8 cellular contexts compared by ENCODE assay signal in the genomic region with DNA sequence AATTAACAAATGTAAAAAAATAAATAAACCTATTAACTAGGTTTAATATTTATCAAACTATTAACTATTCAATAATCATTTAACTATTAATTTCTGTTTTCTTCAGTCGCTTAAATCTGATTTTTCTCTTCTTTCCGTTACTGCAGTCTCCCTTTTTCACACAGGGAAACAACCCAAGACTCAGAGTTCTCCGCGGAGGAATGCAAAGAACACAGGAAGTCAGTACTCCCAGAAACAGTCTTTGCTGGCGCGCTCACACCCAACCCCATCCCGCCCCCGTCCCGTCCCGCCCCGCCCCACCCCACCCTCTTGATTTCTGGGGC. TPM values are rescaled to one million over a fixed set of nuclear protein-coding genes. Genes with fewer than 3 reads are reported as not detected.
A peak's percentile ranks its signal among the peaks of the same experiment; 100 is the strongest.
DNase-seq lines count a peak whose midpoint lies in the region; ATAC-seq and TF ChIP-seq lines count a peak whose summit lies in the region.

No MANE protein-coding gene starts in this region.

- H3K4me2 ChIP-seq in KMS-11 = peak overlapping the region; percentile 63

- peaks cover under 1% of the 10 kb centered on the region for H3K36me3 Mint-ChIP-seq in natural killer cell

- H3K9me3 ChIP-seq in AG04450 (ENCODE audit: control insufficient read depth, insufficient read depth, low read length) (no peaks in the 10 kb centered on the region), colonic mucosa (no peaks in the 10 kb centered on the region)

- H3K36me3 ChIP-seq in KMS-11 (ENCODE audit: insufficient read depth) (no peaks in the 10 kb centered on the region), colonic mucosa (peaks cover 3% of the 10 kb centered on the region)

- no peak for ATAC-seq in natural killer cell
- ATAC-seq in HG02981 (IDR thresholded peaks at IDR 0.05; ENCODE audit: unreplicated experiment) = no peak

- no peak for TF ChIP-seq CTCF in AG04450 (IDR thresholded peaks at IDR 0.05; ENCODE audit: low read depth, low read length)
- no peak for TF ChIP-seq CTCF in KMS-11 (conservative IDR thresholded peaks at IDR 0.05; ENCODE audit: low read depth, low read length)
- TF ChIP-seq CTCF in colonic mucosa (IDR thresholded peaks at IDR 0.05) = no peak
- TF ChIP-seq CTCF in natural killer cell (IDR thresholded peaks at IDR 0.05) = no peak

- H3K4me3 ChIP-seq in AG04450 (ENCODE audit: low read depth, low read length) (peak overlapping the region; percentile 88), KMS-11 (IDR thresholded peaks at IDR 0.05; ENCODE audit: insufficient read depth, low read depth, low read length) (no peak overlapping the region), colonic mucosa (peak overlapping the region; percentile 84)

- TF ChIP-seq POLR2A in erythroblast (IDR thresholded peaks at IDR 0.05; ENCODE audit: low read length) = no peak

- no peaks in the 10 kb centered on the region for H3K27me3 ChIP-seq in AG04450 (ENCODE audit: control insufficient read depth, insufficient read depth, low read length)
- H3K27me3 ChIP-seq in KMS-11 (ENCODE audit: insufficient read depth, low read depth) = no peaks in the 10 kb centered on the region
- no peaks in the 10 kb centered on the region for H3K27me3 ChIP-seq in colonic mucosa

- no peak overlapping the region for H3K27ac ChIP-seq in AG04450 (ENCODE audit: low read depth, low read length)
- H3K27ac ChIP-seq in KMS-11 = peak overlapping the region; percentile 33; the same call in 1 of the 2 replicates
- peak overlapping the region; percentile 85 for H3K27ac ChIP-seq in colonic mucosa

- CTCF ChIA-PET in AG04450 (lab: Charles Lee) = interaction anchor here (1.1 to 2.7 kb wide), 3 partner anchors 19 to 115 kb away, joined by 4 to 32 read pairs (median 8); no protein-coding TSS in a partner anchor

- no peaks in the 10 kb centered on the region for H3K9me3 Mint-ChIP-seq in natural killer cell

- peaks cover 0 to 2% of the 10 kb centered on the region in 2 donors for H3K27me3 Mint-ChIP-seq in natural killer cell (ENCODE audit: low read depth in 2 of 2)

- peaks cover 19% of the 10 kb centered on the region for H3K4me1 ChIP-seq in KMS-11 (ENCODE audit: low read depth, poor library complexity, severe bottlenecking)
- H3K4me1 ChIP-seq in colonic mucosa = peaks cover 17% of the 10 kb centered on the region

- H2AFZ ChIP-seq in KMS-11 (ENCODE audit: low read depth) = peak overlapping the region; percentile 47; the same call in 1 of the 2 replicates

- no peaks in the 10 kb centered on the region for H4K20me1 ChIP-seq in KMS-11 (ENCODE audit: insufficient read depth)

- no peak overlapping the region for H3K9ac ChIP-seq in KMS-11
- no peak overlapping the region for H3K9ac ChIP-seq in colonic mucosa (ENCODE audit: low read depth in 2 of 2, low read length in 2 of 2)

- intact Hi-C loops in colonic mucosa (cut with DNase I) = no loop called here
- intact Hi-C loops in natural killer cell (cut with micrococcal nuclease) = no loop called here

- DNase-seq in AG04450 (ENCODE audit: low read depth, low spot score) = no peak
- no peak for DNase-seq in colonic mucosa
- no peak for DNase-seq in natural killer cell
- no peak for DNase-seq in T-helper 9 cell
- no peak for DNase-seq in effector CD8-positive, alpha-beta T cell (lab: John Stamatoyannopoulos, UW)
- DNase-seq in erythroblast (lab: John Stamatoyannopoulos, UW) = no peak

- peaks cover 17% of the 10 kb centered on the region for H3K79me2 ChIP-seq in KMS-11 (ENCODE audit: insufficient read depth, low read depth)

- H3K27ac Mint-ChIP-seq in natural killer cell = peak overlapping the region; percentile 78 to 88

- POLR2A ChIA-PET in AG04450 (lab: Yijun Ruan, JAX) = no interaction called here

- peaks cover 22 to 28% of the 10 kb centered on the region in 2 donors for H3K4me1 Mint-ChIP-seq in natural killer cell

- peak overlapping the region; percentile 91 for H3K4me3 Mint-ChIP-seq in natural killer cell

RNA-seq across cellular contexts. Expression of gene METTL17, which starts 0.4 kb away (rescaled TPM):
- 55.3 and 62.7 TPM in 2 replicates for polyA plus RNA-seq in AG04450 (2011; rRNA removed)
- 25.3 and 27.5 TPM in 2 replicates for polyA minus RNA-seq in AG04450 (2011; rRNA and poly(A)+ RNA removed)
- total RNA-seq in colonic mucosa (10 to 100 TPM; 59.6 to 79.3 TPM), natural killer cell (10 to 100 TPM; 62.8 to 79.2 (median 74.1) TPM)

RNA-seq across cellular contexts. Expression of gene SLC39A2, which starts 9.7 kb away (rescaled TPM):
- polyA plus RNA-seq in AG04450 (2011; rRNA removed) = 0.06 TPM in 1 of 2 replicates, not detected in the other
- polyA minus RNA-seq in AG04450 (2011; rRNA and poly(A)+ RNA removed) = not detected in 2 replicates
- total RNA-seq in colonic mucosa (1 to 10 TPM; 1.2 to 3.0 TPM), natural killer cell (not detected)

RNA-seq across cellular contexts. Expression of gene RNASE2, which starts 34.1 kb away (rescaled TPM):
- polyA plus RNA-seq in AG04450 (2011; rRNA removed) = not detected in 2 replicates
- not detected in 2 replicates for polyA minus RNA-seq in AG04450 (2011; rRNA and poly(A)+ RNA removed)
- total RNA-seq in colonic mucosa (1 to 10 TPM in 1 of 2 donors, not detected in 1; 1.1 TPM), natural killer cell (10 to 100 TPM in 1 of 3 donors, 1 to 10 TPM in 1, not detected in 1; 2.2 to 53.6 TPM)

RNA-seq across cellular contexts. Expression of gene NDRG2, which starts 35.4 kb away (rescaled TPM):
- polyA plus RNA-seq in AG04450 (2011; rRNA removed) = 0.66 and 1.0 TPM in 2 replicates
- polyA minus RNA-seq in AG04450 (2011; rRNA and poly(A)+ RNA removed) = 1.1 TPM in 1 of 2 replicates, not detected in the other
- total RNA-seq in colonic mucosa (100 to 1,000 TPM; 136 to 171 TPM), natural killer cell (10 to 100 TPM; 11.2 to 14.6 (median 13.6) TPM)

RNA-seq across cellular contexts. Expression of gene TPPP2, which starts 40.6 kb away (rescaled TPM):
- not detected in 2 replicates for polyA plus RNA-seq in AG04450 (2011; rRNA removed)
- polyA minus RNA-seq in AG04450 (2011; rRNA and poly(A)+ RNA removed) = not detected in 2 replicates
- total RNA-seq in colonic mucosa (under 1 TPM in 1 of 2 donors, not detected in 1; 0.94 TPM), natural killer cell (not detected)
